In the genomic region with DNA sequence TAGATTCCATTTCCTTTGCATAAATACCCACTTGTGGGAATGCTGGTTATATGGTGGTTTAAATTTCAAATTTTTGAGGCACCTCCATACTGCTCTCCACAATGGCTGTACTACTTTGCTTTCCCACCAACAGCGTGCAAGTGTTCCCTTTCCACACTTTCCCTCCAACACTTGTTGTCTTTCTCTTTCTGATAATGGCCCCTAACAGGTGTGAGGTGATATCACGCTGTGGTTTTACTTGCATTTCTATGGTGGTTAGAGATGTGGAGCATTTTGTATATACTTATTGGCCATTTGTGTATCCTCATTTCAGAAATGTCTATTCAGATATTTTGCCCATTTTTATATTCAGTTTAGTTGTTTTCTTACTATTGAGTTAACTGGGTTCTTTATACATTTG, we compare ENCODE assay signal across 23 cellular contexts. TPM values are rescaled to one million over a fixed set of nuclear protein-coding genes. Genes with fewer than 3 reads are reported as not detected.
DNase-seq lines count a peak whose midpoint lies in the region; ATAC-seq, FAIRE-seq and TF ChIP-seq lines count a peak whose summit lies in the region.
"Had no signal": no experiment of that assay in that cellular context is flagged by ENCODE, and none has a peak within 500 bp of the region (broad histone marks: within the 10 kb centered on the region; RNA-seq: fewer than 3 reads in every experiment).

No MANE protein-coding gene starts in this region.

- H2AFZ ChIP-seq in K562 (ENCODE audit: low read depth, low read length) = peak overlapping the region; percentile 44; the same call in 1 of the 2 replicates

- no peaks in the 10 kb centered on the region for H3K36me3 Mint-ChIP-seq in Calu3 (ENCODE audit: insufficient read depth, unreplicated experiment)
- H3K36me3 Mint-ChIP-seq: CD8-positive, alpha-beta T cell had no signal

- H3K9ac ChIP-seq in K562 (ENCODE audit: insufficient read depth in 1 of 2, low read depth in 2 of 2, low read length in 2 of 2) = no peak overlapping the region
- H3K9ac ChIP-seq: BLaER1 treated with 17β-estradiol and CSF1 and Interleukin-3, amounts not matched to agents 10 nM and 100 nM had no signal

- FAIRE-seq in K562 (lab: Jason Lieb, UNC) = no peak
- FAIRE-seq: A204.1, GM12891, GM19239 had no signal

- intact Hi-C loops in K562 (cut with micrococcal nuclease) (no loop called here), Calu3 (cut with micrococcal nuclease; ENCODE audit: unreplicated experiment) (no loop called here)

- no peaks in the 10 kb centered on the region for H3K9me1 ChIP-seq in K562 (ENCODE audit: control insufficient read depth, insufficient read depth, low read length)

- no peaks in the 10 kb centered on the region for H3K79me2 ChIP-seq in K562 (ENCODE audit: control insufficient read depth, insufficient read depth, low read length)

- no peaks in the 10 kb centered on the region for H4K20me1 ChIP-seq in K562 (replicated peaks; ENCODE audit: control insufficient read depth, insufficient read depth, low read length)
- H4K20me1 ChIP-seq: BLaER1 treated with 17β-estradiol and CSF1 and Interleukin-3, amounts not matched to agents 10 nM and 100 nM had no signal

- no peaks in the 10 kb centered on the region for H3K9me3 Mint-ChIP-seq in Calu3 (ENCODE audit: low read depth, unreplicated experiment)
- H3K9me3 Mint-ChIP-seq: CD4-positive, alpha-beta T cell; CD8-positive, alpha-beta T cell had no signal

- no peak overlapping the region for H3K4me3 Mint-ChIP-seq in Calu3 (ENCODE audit: low read depth, unreplicated experiment)
- H3K4me3 Mint-ChIP-seq: B cell; CD4-positive, alpha-beta T cell; CD8-positive, alpha-beta T cell had no signal

- ATAC-seq in K562 = no peak; the same call in 2 of the 3 replicates
- ATAC-seq: CD8-positive, alpha-beta T cell had no signal

- no peaks in the 10 kb centered on the region for H3K4me1 Mint-ChIP-seq in Calu3 (ENCODE audit: low read depth, unreplicated experiment)
- H3K4me1 Mint-ChIP-seq: B cell had no signal

- TF ChIP-seq CTCF in K562 (IDR thresholded peaks at IDR 0.05 in 2 of 3, conservative IDR thresholded peaks at IDR 0.05 in 1 of 3; ENCODE audit: insufficient read depth in 2 of 3, low read depth in 1 of 3, low read length in 3 of 3) = no peak
- no peak for TF ChIP-seq CTCF in Calu3 (IDR thresholded peaks at IDR 0.05; ENCODE audit: unreplicated experiment)

- H3K27ac Mint-ChIP-seq in Calu3 (ENCODE audit: unreplicated experiment) = no peak overlapping the region
- H3K27ac Mint-ChIP-seq: B cell; CD4-positive, alpha-beta T cell; CD8-positive, alpha-beta T cell had no signal

- TF ChIP-seq RAD21 in K562 (CRISPR knock-in tag; conservative IDR thresholded peaks at IDR 0.05 in 1 of 2, IDR thresholded peaks at IDR 0.05 in 1 of 2) = no peak

- POLR2A ChIA-PET in K562 (lab: Yijun Ruan, JAX) = no interaction called here

- no peak overlapping the region for H3K27ac ChIP-seq in K562 (ENCODE audit: extremely low read depth, low read depth, low read length)
- H3K27ac ChIP-seq: BLaER1 treated with 17β-estradiol and CSF1 and Interleukin-3, amounts not matched to agents 10 nM and 100 nM; C4-2B had no signal

- no peak for TF ChIP-seq POLR2A in K562 (conservative IDR thresholded peaks at IDR 0.05)

- DNase-seq in Jurkat, Clone E6-1 (ENCODE audit: low read depth, low spot score) = peak; percentile 1
- peak in 1 of 4 experiments; percentile 25 for DNase-seq in K562 (ENCODE audit: extremely low read depth in 1 of 4, low spot score in 3 of 4)
- no peak for DNase-seq in ACHN
- DNase-seq in GF-D8 (lab: John Stamatoyannopoulos, UW) = no peak
- no peak for DNase-seq in Calu3
- DNase-seq: 8988T; AML-193; Caco-2; CD4-positive, alpha-beta T cell; CD8-positive, alpha-beta T cell; DMS 273 treated with DMSO at 0.1 percent for 48 hours; DMS153; DMS53; DMS79; DND-41; EL; GDM1 had no signal

- H3K27me3 Mint-ChIP-seq in Calu3 (ENCODE audit: unreplicated experiment) = no peaks in the 10 kb centered on the region
- H3K27me3 Mint-ChIP-seq: CD4-positive, alpha-beta T cell had no signal

- TF ChIP-seq EP300 in K562 (IDR thresholded peaks at IDR 0.05; ENCODE audit: low read length) = no peak

- H3K4me1 ChIP-seq in K562 (replicated peaks in 1 of 2; ENCODE audit: control insufficient read depth in 2 of 2, insufficient read depth in 2 of 2, low read length in 2 of 2) = no peaks in the 10 kb centered on the region; a peak in 2 of 5 replicates
- H3K4me1 ChIP-seq: BLaER1 treated with 17β-estradiol and CSF1 and Interleukin-3, amounts not matched to agents 10 nM and 100 nM; Caco-2 had no signal

- no peaks in the 10 kb centered on the region for H3K27me3 ChIP-seq in K562 (ENCODE audit: control insufficient read depth in 2 of 2, insufficient read depth in 2 of 2, low read length in 2 of 2)
- H3K27me3 ChIP-seq: BLaER1 treated with 17β-estradiol and CSF1 and Interleukin-3, amounts not matched to agents 10 nM and 100 nM had no signal

- BruUV-seq in K562 (replicated peaks; lab: Mats Ljungman, UMichigan) (no TSS peak), Calu3 (replicated peaks; lab: Mats Ljungman, UMichigan) (no TSS peak)

- no peaks in the 10 kb centered on the region for H3K36me3 ChIP-seq in K562 (ENCODE audit: control insufficient read depth, insufficient read depth, low read length)
- H3K36me3 ChIP-seq: BLaER1 treated with 17β-estradiol and CSF1 and Interleukin-3, amounts not matched to agents 10 nM and 100 nM had no signal

- H3K9me3 ChIP-seq in K562 (replicated peaks; ENCODE audit: control insufficient read depth, insufficient read depth, low read depth, low read length) = no peaks in the 10 kb centered on the region
- H3K9me3 ChIP-seq: Caco-2 had no signal

- WGBS in K562 (ENCODE audit: insufficient coverage, low coverage, missing lambda C conversion rate) = 15% methylated on average over 2 of the region's 2 CpGs

- CTCF ChIA-PET in K562 (lab: Yijun Ruan, JAX; ENCODE audit: low intra/inter-chr PET ratio) = no interaction called here
- CTCF ChIA-PET in Calu3 (lab: Charles Lee) = no interaction called here

- H3K4me2 ChIP-seq in K562 (ENCODE audit: insufficient read depth, low read length) = no peak overlapping the region
- H3K4me2 ChIP-seq: BLaER1 treated with 17β-estradiol and CSF1 and Interleukin-3, amounts not matched to agents 10 nM and 100 nM had no signal

- in situ Hi-C loops in K562 (cut with MboI) (no loop called here), ACHN (cut with HindIII; ENCODE audit: low pct_ligation_motif_present, low pct_unique_long_range_greater_than_20kb, low sequenced_read_pairs) (no loop called here)

- no peak overlapping the region for H3K4me3 ChIP-seq in Jurkat, Clone E6-1 (ENCODE audit: low read length)
- no peak overlapping the region for H3K4me3 ChIP-seq in K562
- H3K4me3 ChIP-seq: BLaER1 treated with 17β-estradiol and CSF1 and Interleukin-3, amounts not matched to agents 10 nM and 100 nM had no signal

TF ChIP-seq in K562, 482 proteins besides CTCF, POLR2A, EP300 and RAD21 (continues in another document):
- TF ChIP-seq TEAD4 (IDR thresholded peaks at IDR 0.05; ENCODE audit: low read length) (peak; percentile 47; the same call in 1 of the 2 replicates), TEAD4 (CRISPR knock-in tag; IDR thresholded peaks at IDR 0.05; ENCODE audit: borderline replicate concordance) (no peak), CBFA2T2 (conservative IDR thresholded peaks at IDR 0.05) (peak; percentile 11; the same call in 1 of the 2 replicates), TAL1 (IDR thresholded peaks at IDR 0.05) (peak; percentile 45)

RNA-seq across cellular contexts. Expression of gene CTSL, which starts 34.6 kb away (rescaled TPM):
- not detected for polyA plus RNA-seq in Jurkat, Clone E6-1 (2012; ENCODE audit: insufficient read depth, insufficient read length)
- total RNA-seq in K562 (2011; cell fraction: chromatin; rRNA removed; ENCODE audit: low replicate concordance) = 106 and 129 TPM in 2 replicates
- total RNA-seq in K562 (2011; cell fraction: nucleolus; rRNA removed) = 121 and 124 TPM in 2 replicates
- 126 and 169 TPM in 2 replicates for total RNA-seq in K562 (2011; cell fraction: nucleoplasm; rRNA removed)
- total RNA-seq in K562 (2014; rRNA removed) = 81.5 and 97.6 TPM in 2 replicates
- 93.7 and 105 TPM in 2 replicates for total RNA-seq in K562 (2014; rRNA removed; fragmentation: Illumina TruSeq; extraction: Trizol)
- 73.7 and 78.3 TPM in 2 replicates for total RNA-seq in K562 (2015; rRNA removed; fragmentation: Illumina TruSeq; extraction: Trizol)
- 65.7 and 76.4 TPM in 2 replicates for total RNA-seq in K562 (2021)
- 82.5 and 165 TPM in 2 replicates for polyA plus RNA-seq in K562 (2011; rRNA removed)
- polyA plus RNA-seq in K562 (2011; cell fraction: cytosol; rRNA removed) = 70.7 and 75.2 TPM in 2 replicates
- polyA plus RNA-seq in K562 (2011; cell fraction: nucleus; rRNA removed) = 41.8 and 42.6 TPM in 2 replicates
- 93.9 and 142 TPM in 2 replicates for polyA plus RNA-seq in K562 (2012)
- polyA plus RNA-seq in K562 (2014; fragmentation: Illumina TruSeq; extraction: Trizol) = 98.7 and 108 TPM in 2 replicates
- polyA plus RNA-seq in K562 (2014; fragmentation: Nextera tagmentation; extraction: Ambion mirVana) = 10 to 100 TPM; 55.9 to 61.8 TPM
- 111 and 118 TPM in 2 replicates for polyA plus RNA-seq in K562 (2014; rRNA removed)
- 62.7 and 104 TPM in 2 replicates for polyA minus RNA-seq in K562 (2011; rRNA and poly(A)+ RNA removed)
- polyA minus RNA-seq in K562 (2011; cell fraction: cytosol; rRNA and poly(A)+ RNA removed) = 18.7 and 35.0 TPM in 2 replicates
- polyA minus RNA-seq in K562 (2011; cell fraction: nucleus; rRNA and poly(A)+ RNA removed) = 12.0 and 12.6 TPM in 2 replicates
- total RNA-seq in Calu3 (2022) = 32.2 and 42.9 TPM in 2 replicates
